ENCODE assay signal across 9 cellular contexts in genomic region chr18:59070181-59070912, GRCh38.
DNase-seq lines count a peak whose midpoint lies in the region; ATAC-seq, FAIRE-seq and TF ChIP-seq lines count a peak whose summit lies in the region.
"Had no signal": no experiment of that assay in that cellular context is flagged by ENCODE, and none has a peak within 500 bp of the region (broad histone marks: within the 10 kb centered on the region; RNA-seq: fewer than 3 reads in every experiment).

No MANE protein-coding gene starts in this region.

- no peaks in the 10 kb centered on the region for H4K20me1 ChIP-seq in HepG2 (ENCODE audit: insufficient read depth, low read length)
- H4K20me1 ChIP-seq: BLaER1 had no signal

- intact Hi-C loops in colonic mucosa (cut with DNase I) = loop anchor here (5.0 kb wide), 1 partner anchor 538 kb away; no protein-coding TSS in a partner anchor
- intact Hi-C loops in HepG2 (cut with micrococcal nuclease; ENCODE audit: unreplicated experiment) = loop anchor here (1.0 kb wide), 2 partner anchors 289 to 302 kb away; no protein-coding TSS in a partner anchor

- H3K79me2 ChIP-seq in HepG2 (ENCODE audit: insufficient read depth, low read length) = no peaks in the 10 kb centered on the region

- BruUV-seq in HepG2 (replicated peaks; lab: Mats Ljungman, UMichigan) = no TSS peak

- ATAC-seq in HG03095 (IDR thresholded peaks at IDR 0.05; ENCODE audit: unreplicated experiment) = peak; percentile 56
- ATAC-seq in HepG2 = peak; percentile 95

- H3K4me2 ChIP-seq in HepG2 (ENCODE audit: low read depth, low read length) = no peak overlapping the region
- H3K4me2 ChIP-seq: BLaER1 had no signal

- peak; percentile 52 for TF ChIP-seq RAD21 in HepG2 (CRISPR knock-in tag; IDR thresholded peaks at IDR 0.05)

- in situ Hi-C loops in HepG2 (cut with HindIII; ENCODE audit: extremely low pct_ligation_motif_present, low pct_unique_long_range_greater_than_20kb) = loop anchor here (25.0 kb wide), 2 partner anchors 533 to 683 kb away; no protein-coding TSS in a partner anchor

- CTCF ChIA-PET in HepG2 (lab: Yijun Ruan, JAX; ENCODE audit: low intra/inter-chr PET ratio, low total read pairs) = interaction anchor here (1.6 to 2.4 kb wide), 3 partner anchors 288 to 302 kb away, joined by 4 to 28 read pairs (median 21); no protein-coding TSS in a partner anchor

- H3K9me3 ChIP-seq in colonic mucosa (no peaks in the 10 kb centered on the region), HepG2 (ENCODE audit: low read length) (no peaks in the 10 kb centered on the region)
- H3K9me3 ChIP-seq: BLaER1 had no signal

- H3K27ac ChIP-seq in colonic mucosa (no peak overlapping the region), HepG2 (ENCODE audit: extremely low read length, insufficient read depth, low read length) (no peak overlapping the region)
- H3K27ac ChIP-seq: BLaER1 had no signal

- no peak for TF ChIP-seq POLR2A in HepG2 (IDR thresholded peaks at IDR 0.05; ENCODE audit: insufficient read depth in 1 of 2, low read depth in 2 of 2, low read length in 2 of 2)

- H3K27me3 ChIP-seq in colonic mucosa (no peaks in the 10 kb centered on the region), HepG2 (ENCODE audit: control insufficient read depth in 1 of 2, insufficient read depth in 2 of 2, low read length in 2 of 2) (no peaks in the 10 kb centered on the region)
- H3K27me3 ChIP-seq: BLaER1 had no signal

- WGBS in HepG2 (ENCODE audit: low lambda C conversion rate) = 15% methylated on average over 14 of the region's 19 CpGs

- H2AFZ ChIP-seq in HepG2 (ENCODE audit: low read length) = no peak overlapping the region

- TF ChIP-seq EP300 in HepG2 (IDR thresholded peaks at IDR 0.05; ENCODE audit: low read depth in 2 of 2, low read length in 2 of 2) (peak in 1 of 2 experiments; percentile 13; a peak in 1 of 4 replicates), HepG2 (CRISPR knock-in tag; IDR thresholded peaks at IDR 0.05; ENCODE audit: borderline replicate concordance) (no peak)

- H3K4me3 ChIP-seq in colonic mucosa (no peak overlapping the region), HepG2 (replicated peaks in 1 of 3; ENCODE audit: insufficient read depth in 1 of 3, low read depth in 2 of 3, low read length in 3 of 3) (no peak overlapping the region)
- H3K4me3 ChIP-seq: BLaER1 had no signal

- H3K36me3 ChIP-seq in colonic mucosa (no peaks in the 10 kb centered on the region), HepG2 (replicated peaks in 1 of 2; ENCODE audit: control insufficient read depth in 1 of 2, insufficient read depth in 2 of 2, low read length in 2 of 2) (no peaks in the 10 kb centered on the region)
- H3K36me3 ChIP-seq: BLaER1 had no signal

- DNase-seq in NCI-H2029 (lab: John Stamatoyannopoulos, UW) (peak; percentile 34), NCI-H2029 treated with DMSO at 0.1 percent for 48 hours (lab: John Stamatoyannopoulos, UW) (no peak), NCI-H524 (lab: John Stamatoyannopoulos, UW) (peak; percentile 85 to 92), colonic mucosa (peak; percentile 87), HepG2 (ENCODE audit: low spot score) (peak; percentile 54)
- DNase-seq in activated CD4-positive, alpha-beta T cell treated with anti-CD3 and anti-CD28 coated beads for 4 hours = peak; percentile 68 to 79
- DNase-seq in stimulated activated CD4-positive, alpha-beta T cell treated with anti-CD3 and anti-CD28 coated beads, TNF-alpha, amount 100 ng/mL, for 1 hour (ENCODE audit: low read depth in 3 of 3, low spot score in 1 of 3) = peak; percentile 42 to 78 (median 45)

- FAIRE-seq in HepG2 (lab: Jason Lieb, UNC) = peak; percentile 65

- H3K9ac ChIP-seq in colonic mucosa (ENCODE audit: low read depth in 2 of 2, low read length in 2 of 2) = no peak overlapping the region
- H3K9ac ChIP-seq in HepG2 (ENCODE audit: insufficient read depth, low read depth, low read length) = no peak overlapping the region
- H3K9ac ChIP-seq: BLaER1 had no signal

- POLR2A ChIA-PET in HepG2 (lab: Yijun Ruan, JAX) = no interaction called here

- no peaks in the 10 kb centered on the region for H3K4me1 ChIP-seq in colonic mucosa
- no peaks in the 10 kb centered on the region for H3K4me1 ChIP-seq in HepG2 (ENCODE audit: insufficient read depth, low read length)

- TF ChIP-seq CTCF in colonic mucosa (IDR thresholded peaks at IDR 0.05) = peak; percentile 60
- TF ChIP-seq CTCF in HepG2 (CRISPR knock-in tag; IDR thresholded peaks at IDR 0.05) = peak; percentile 86

TF ChIP-seq in HepG2, 621 proteins besides CTCF, POLR2A, EP300 and RAD21 (continues in another document):
- TF ChIP-seq, protein P1, sequence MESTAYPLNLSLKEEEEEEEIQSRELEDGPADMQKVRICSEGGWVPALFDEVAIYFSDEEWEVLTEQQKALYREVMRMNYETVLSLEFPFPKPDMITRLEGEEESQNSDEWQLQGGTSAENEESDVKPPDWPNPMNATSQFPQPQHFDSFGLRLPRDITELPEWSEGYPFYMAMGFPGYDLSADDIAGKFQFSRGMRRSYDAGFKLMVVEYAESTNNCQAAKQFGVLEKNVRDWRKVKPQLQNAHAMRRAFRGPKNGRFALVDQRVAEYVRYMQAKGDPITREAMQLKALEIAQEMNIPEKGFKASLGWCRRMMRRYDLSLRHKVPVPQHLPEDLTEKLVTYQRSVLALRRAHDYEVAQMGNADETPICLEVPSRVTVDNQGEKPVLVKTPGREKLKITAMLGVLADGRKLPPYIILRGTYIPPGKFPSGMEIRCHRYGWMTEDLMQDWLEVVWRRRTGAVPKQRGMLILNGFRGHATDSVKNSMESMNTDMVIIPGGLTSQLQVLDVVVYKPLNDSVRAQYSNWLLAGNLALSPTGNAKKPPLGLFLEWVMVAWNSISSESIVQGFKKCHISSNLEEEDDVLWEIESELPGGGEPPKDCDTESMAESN (CRISPR knock-in tag; conservative IDR thresholded peaks at IDR 0.05) = no peak
- TF ChIP-seq FOSL2 (CRISPR knock-in tag; IDR thresholded peaks at IDR 0.05) = peak; percentile 7; the same call in 1 of the 2 replicates
- no peak for TF ChIP-seq XBP1 (CRISPR knock-in tag; IDR thresholded peaks at IDR 0.05)
- no peak for TF ChIP-seq ARID3A (IDR thresholded peaks at IDR 0.05; ENCODE audit: low read depth, low read length)
- TF ChIP-seq NR2F6 (IDR thresholded peaks at IDR 0.05) = no peak
- no peak for TF ChIP-seq NR2F6 (CRISPR knock-in tag; IDR thresholded peaks at IDR 0.05)
- TF ChIP-seq, protein P2, sequence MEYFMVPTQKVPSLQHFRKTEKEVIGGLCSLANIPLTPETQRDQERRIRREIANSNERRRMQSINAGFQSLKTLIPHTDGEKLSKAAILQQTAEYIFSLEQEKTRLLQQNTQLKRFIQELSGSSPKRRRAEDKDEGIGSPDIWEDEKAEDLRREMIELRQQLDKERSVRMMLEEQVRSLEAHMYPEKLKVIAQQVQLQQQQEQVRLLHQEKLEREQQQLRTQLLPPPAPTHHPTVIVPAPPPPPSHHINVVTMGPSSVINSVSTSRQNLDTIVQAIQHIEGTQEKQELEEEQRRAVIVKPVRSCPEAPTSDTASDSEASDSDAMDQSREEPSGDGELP (IDR thresholded peaks at IDR 0.05; ENCODE audit: borderline replicate concordance, low read depth) = no peak
- TF ChIP-seq ZNF317 (CRISPR knock-in tag; IDR thresholded peaks at IDR 0.05) = no peak
- TF ChIP-seq ZBTB1 (CRISPR knock-in tag; IDR thresholded peaks at IDR 0.05; ENCODE audit: borderline replicate concordance) = no peak
- no peak for TF ChIP-seq FOXP1 (IDR thresholded peaks at IDR 0.05)
- TF ChIP-seq FOXP1 (CRISPR knock-in tag; IDR thresholded peaks at IDR 0.05) = no peak
- TF ChIP-seq MIXL1 (CRISPR knock-in tag; IDR thresholded peaks at IDR 0.05) = peak; percentile 46; the same call in 1 of the 2 replicates
- no peak for TF ChIP-seq ZNF740 (CRISPR knock-in tag; IDR thresholded peaks at IDR 0.05)
- TF ChIP-seq BRD4 (CRISPR knock-in tag; IDR thresholded peaks at IDR 0.05) = no peak
- TF ChIP-seq IRF9 (CRISPR knock-in tag; IDR thresholded peaks at IDR 0.05; ENCODE audit: borderline replicate concordance) = no peak
